ENCODE assay signal across 8 cellular contexts in the genomic region with DNA sequence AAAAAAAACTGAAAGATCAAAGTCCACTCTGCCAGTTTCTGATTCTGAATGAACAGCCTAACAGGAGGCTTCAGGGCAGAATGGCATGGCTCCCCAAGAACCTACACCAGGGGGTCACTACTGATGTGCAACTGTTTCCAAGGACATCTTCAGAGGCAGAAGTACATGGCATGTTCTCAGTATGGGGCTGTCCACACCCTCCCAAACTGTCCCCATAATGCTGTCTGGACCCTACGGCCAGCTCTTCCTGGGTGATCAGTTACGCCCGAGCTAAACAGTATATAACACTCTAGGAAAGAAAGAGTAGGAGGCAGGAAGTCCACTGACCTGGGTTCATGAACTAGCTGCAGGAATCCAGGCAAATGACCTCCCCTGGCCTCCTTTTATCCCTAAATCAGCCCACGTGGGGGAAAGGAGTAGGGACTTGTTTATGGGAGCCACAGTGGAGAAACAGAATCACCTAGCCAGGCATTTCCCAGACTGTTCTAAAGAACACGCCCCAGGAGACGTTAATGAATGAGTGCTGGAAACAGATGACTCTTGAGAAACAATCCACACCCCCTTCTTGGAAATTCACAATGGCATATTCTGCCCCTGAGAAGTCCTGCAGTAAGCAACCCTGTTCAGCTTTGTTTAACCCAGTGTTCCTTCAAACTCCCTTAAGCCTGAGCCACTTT. TPM values are rescaled to one million over a fixed set of nuclear protein-coding genes. Genes with fewer than 3 reads are reported as not detected.
A peak's percentile ranks its signal among the peaks of the same experiment; 100 is the strongest.
DNase-seq lines count a peak whose midpoint lies in the region; ATAC-seq and TF ChIP-seq lines count a peak whose summit lies in the region.

No MANE protein-coding gene starts in this region.

- no peaks in the 10 kb centered on the region for H3K27me3 ChIP-seq in DOHH2 (ENCODE audit: control insufficient read depth, low read length)

- CTCF ChIA-PET in activated B cell treated with CpG ODN at 0.5 μM for 24 hours (lab: Charles Lee), result interaction anchor here (1.1 to 11.6 kb wide), 6 partner anchors 10 to 107 kb away, joined by 5 to 138 read pairs (median 5); a partner anchor contains a TSS

- no peak overlapping the region for H3K27ac ChIP-seq in DOHH2 (ENCODE audit: low read depth, low read length)

- no peaks in the 10 kb centered on the region for H3K27me3 Mint-ChIP-seq in activated B cell treated with CpG ODN at 0.5 μM for 24 hours

- H3K9me3 ChIP-seq in DOHH2 (ENCODE audit: control insufficient read depth, insufficient read depth, low read length), result no peaks in the 10 kb centered on the region

- ATAC-seq in activated B cell treated with CpG ODN at 0.5 μM for 24 hours (ENCODE audit: low read depth) (no peak), HG02938 (IDR thresholded peaks at IDR 0.05; ENCODE audit: unreplicated experiment) (no peak)

- peaks cover 10% of the 10 kb centered on the region for H3F3A ChIP-seq in DOHH2 (ENCODE audit: control insufficient read depth, insufficient read depth)

- H3K9me2 ChIP-seq in DOHH2 (replicated peaks; ENCODE audit: control insufficient read depth, low read length), result no peaks in the 10 kb centered on the region

- TF ChIP-seq CTCF in DOHH2 (IDR thresholded peaks at IDR 0.05; ENCODE audit: low read depth, low read length, poor library complexity, severe bottlenecking) (no peak), activated B cell treated with CpG ODN at 0.5 μM for 24 hours (IDR thresholded peaks at IDR 0.05) (no peak), fibroblast of pulmonary artery (IDR thresholded peaks at IDR 0.05; ENCODE audit: low read length, missing control alignments) (no peak)

- peak overlapping the region; percentile 78 for H3K4me2 ChIP-seq in DOHH2 (ENCODE audit: low read length)

- peaks cover 46% of the 10 kb centered on the region for H3K79me2 ChIP-seq in DOHH2 (ENCODE audit: control insufficient read depth, low read length)

- H4K20me1 ChIP-seq in DOHH2 (ENCODE audit: control insufficient read depth, insufficient read depth, low read depth, low read length), result no peaks in the 10 kb centered on the region

- intact Hi-C loops in activated B cell treated with CpG ODN at 0.5 μM for 24 hours (cut with micrococcal nuclease), result loop anchor here (5.0 kb wide), 3 partner anchors 358 to 608 kb away; a partner anchor contains a TSS

- POLR2A ChIA-PET in activated B cell treated with CpG ODN at 0.5 μM for 24 hours (lab: Charles Lee), result interaction anchor here (1.5 to 7.2 kb wide), 6 partner anchors 17 to 115 kb away, joined by 4 to 97 read pairs (median 6); a partner anchor contains a TSS

- DNase-seq in activated B cell treated with CpG ODN at 0.5 μM for 24 hours (no peak), fibroblast of pulmonary artery (ENCODE audit: low read depth) (peak; percentile 67), renal cortical epithelial cell (ENCODE audit: low read depth) (peak; percentile 97), NCI-H146 (lab: John Stamatoyannopoulos, UW) (no peak), NCI-H128 (lab: John Stamatoyannopoulos, UW; ENCODE audit: unreplicated experiment) (no peak), DMS 273 (lab: John Stamatoyannopoulos, UW; ENCODE audit: unreplicated experiment) (no peak)

- no peaks in the 10 kb centered on the region for H3K9me3 Mint-ChIP-seq in activated B cell treated with CpG ODN at 0.5 μM for 24 hours

- H3K4me1 ChIP-seq in DOHH2 (ENCODE audit: control insufficient read depth, low read length), result peaks cover 63% of the 10 kb centered on the region

- H3K27ac Mint-ChIP-seq in activated B cell treated with CpG ODN at 0.5 μM for 24 hours, result peak overlapping the region; percentile 92

- H3K4me3 Mint-ChIP-seq in activated B cell treated with CpG ODN at 0.5 μM for 24 hours, result peak overlapping the region; percentile 83

- H3K4me1 Mint-ChIP-seq in activated B cell treated with CpG ODN at 0.5 μM for 24 hours, result peaks cover 92% of the 10 kb centered on the region

- H3K4me3 ChIP-seq in DOHH2 (ENCODE audit: low read length), result peak overlapping the region; percentile 82
- H3K4me3 ChIP-seq in fibroblast of pulmonary artery (replicated peaks; ENCODE audit: low read depth, low read length), result peak overlapping the region; percentile 89

- no peaks in the 10 kb centered on the region for H3K36me3 ChIP-seq in DOHH2 (ENCODE audit: control insufficient read depth, low read length)

- H3K36me3 Mint-ChIP-seq in activated B cell treated with CpG ODN at 0.5 μM for 24 hours (ENCODE audit: low read depth), result peaks cover 4% of the 10 kb centered on the region

RNA-seq across cellular contexts. Expression of a gene that starts 2.5 kb away (rescaled TPM):
- total RNA-seq in activated B cell treated with CpG ODN at 0.5 μM for 24 hours, result 40.7 and 45.0 TPM in 2 replicates
- total RNA-seq in renal cortical epithelial cell, result 165 and 404 TPM in 2 replicates

RNA-seq across cellular contexts. Expression of a gene that starts 19.5 kb away (rescaled TPM):
- total RNA-seq in activated B cell treated with CpG ODN at 0.5 μM for 24 hours (21.0 and 23.7 TPM in 2 replicates), renal cortical epithelial cell (37.2 and 74.1 TPM in 2 replicates)

RNA-seq across cellular contexts. Expression of a gene that starts 19.8 kb away (rescaled TPM):
- total RNA-seq in activated B cell treated with CpG ODN at 0.5 μM for 24 hours (63.4 and 63.6 TPM in 2 replicates), renal cortical epithelial cell (144 and 167 TPM in 2 replicates)

RNA-seq across cellular contexts. Expression of a gene that starts 29.0 kb away (rescaled TPM):
- total RNA-seq in activated B cell treated with CpG ODN at 0.5 μM for 24 hours, result 0.67 and 0.81 TPM in 2 replicates
- 0.65 TPM in 1 of 2 replicates, not detected in the other for total RNA-seq in renal cortical epithelial cell

Comparison
In these comparisons a context has a peak if more than half of its experiments do, and no peak if none do; other contexts are left out.
1. DNase-seq: peak in fibroblast of pulmonary artery (single experiment) and renal cortical epithelial cell (single experiment); none in activated B cell treated with CpG ODN at 0.5 μM for 24 hours (single experiment), NCI-H146 (single experiment), NCI-H128 (single experiment) and DMS 273 (single experiment).